30 cellular contexts compared by ENCODE assay signal in genomic region chr19:34257559-34257924, GRCh38. TPM values are rescaled to one million over a fixed set of nuclear protein-coding genes. Genes with fewer than 3 reads are reported as not detected.
DNase-seq lines count a peak whose midpoint lies in the region; ATAC-seq, FAIRE-seq and TF ChIP-seq lines count a peak whose summit lies in the region.
"Had no signal": no experiment of that assay in that cellular context is flagged by ENCODE, and none has a peak within 500 bp of the region (broad histone marks: within the 10 kb centered on the region; RNA-seq: fewer than 3 reads in every experiment).

No MANE protein-coding gene starts in this region.

- intact Hi-C loops in HepG2 (cut with micrococcal nuclease; ENCODE audit: unreplicated experiment) (no loop called here), right lobe of liver (cut with DNase I) (no loop called here), ascending aorta (cut with DNase I) (loop anchor here (5.0 to 10.0 kb wide), 2 partner anchors 80 to 227 kb away; partner anchors contain the start of gene WTIP)

- DNase-seq in HepG2 (ENCODE audit: low spot score) (no peak), right lobe of liver (no peak), ascending aorta (ENCODE audit: low spot score in 2 of 2) (no peak), nephron progenitor cell (no peak), NCI-H187 treated with DMSO at 0.1 percent for 48 hours (lab: John Stamatoyannopoulos, UW) (no peak), COLO829 (ENCODE audit: low spot score) (no peak), SHP77 treated with DMSO at 0.1 percent for 48 hours (lab: John Stamatoyannopoulos, UW) (no peak), NCI-H82 treated with DMSO at 0.1 percent for 48 hours (lab: John Stamatoyannopoulos, UW; ENCODE audit: unreplicated experiment) (no peak)
- DNase-seq: activated CD4-positive, alpha-beta memory T cell treated with anti-CD3 and anti-CD28 coated beads, Interleukin-2, amount 10 ng/mL, durations not matched to agents 7 days and 5 days; activated CD4-positive, alpha-beta T cell treated with anti-CD3 and anti-CD28 coated beads for 1 hour; activated CD8-positive, alpha-beta memory T cell treated with anti-CD3 and anti-CD28 coated beads, Interleukin-2, amount 50 U/mL, for 48 hours; activated gamma-delta T cell treated with Interleukin-2 at 50 U/mL for 16 hours; amygdala; effector memory CD8-positive, alpha-beta T cell; head of caudate nucleus; KBM-7; MG63; mucosa of descending colon; NCI-H1417 treated with DMSO at 0.1 percent for 48 hours; NCI-H2081 treated with DMSO at 0.1 percent for 48 hours; NCI-H226; NCI-H774; stimulated activated naive CD8-positive, alpha-beta T cell treated with anti-CD3 and anti-CD28 coated beads, Interleukin-15, amount 100 ng/mL, for 72 hours had no signal

- H3K4me1 ChIP-seq in HepG2 (ENCODE audit: insufficient read depth, low read length), result peaks cover 52% of the 10 kb centered on the region
- peaks cover 0 to 24% (median 12%) of the 10 kb centered on the region in 4 donors for H3K4me1 ChIP-seq in right lobe of liver
- H3K4me1 ChIP-seq in ascending aorta, result peaks cover 3 to 42% of the 10 kb centered on the region in 2 donors

- 63% methylated on average over 2 of the region's 2 CpGs for WGBS in HepG2 (ENCODE audit: low lambda C conversion rate)
- WGBS in right lobe of liver (ENCODE audit: insufficient coverage, low coverage, low lambda C conversion rate, missing lambda C conversion rate), result 23% methylated on average over 2 of the region's 2 CpGs

- H3K9ac ChIP-seq in HepG2 (ENCODE audit: insufficient read depth, low read depth, low read length), result no peak overlapping the region

- peak overlapping the region; percentile 31 for H3K4me3 Mint-ChIP-seq in nephron progenitor cell
- H3K4me3 Mint-ChIP-seq: activated CD4-positive, alpha-beta memory T cell treated with anti-CD3 and anti-CD28 coated beads, Interleukin-2, amount 10 ng/mL, durations not matched to agents 7 days and 5 days; stimulated activated naive CD8-positive, alpha-beta T cell treated with anti-CD3 and anti-CD28 coated beads, Interleukin-15, amount 100 ng/mL, for 72 hours had no signal

- H3K4me1 Mint-ChIP-seq in nephron progenitor cell, result peaks cover 57% of the 10 kb centered on the region

- no peak overlapping the region for H2AFZ ChIP-seq in HepG2 (ENCODE audit: low read length)

- peaks cover 40% of the 10 kb centered on the region for H3K79me2 ChIP-seq in HepG2 (ENCODE audit: insufficient read depth, low read length)

- ATAC-seq in HepG2, result no peak
- no peak for ATAC-seq in right lobe of liver
- ATAC-seq: effector memory CD8-positive, alpha-beta T cell; mucosa of descending colon; stimulated activated naive CD8-positive, alpha-beta T cell treated with anti-CD3 and anti-CD28 coated beads, Interleukin-15, amount 100 ng/mL, for 72 hours had no signal

- no peak overlapping the region for H3K27ac Mint-ChIP-seq in nephron progenitor cell
- H3K27ac Mint-ChIP-seq: activated CD4-positive, alpha-beta memory T cell treated with anti-CD3 and anti-CD28 coated beads, Interleukin-2, amount 10 ng/mL, durations not matched to agents 7 days and 5 days; stimulated activated naive CD8-positive, alpha-beta T cell treated with anti-CD3 and anti-CD28 coated beads, Interleukin-15, amount 100 ng/mL, for 72 hours had no signal

- H3K36me3 ChIP-seq in HepG2 (replicated peaks in 1 of 2; ENCODE audit: control insufficient read depth in 1 of 2, insufficient read depth in 2 of 2, low read length in 2 of 2) (no peaks in the 10 kb centered on the region; a peak in 1 of 5 replicates), right lobe of liver (no peaks in the 10 kb centered on the region), ascending aorta (no peaks in the 10 kb centered on the region)
- H3K36me3 ChIP-seq: cardiac muscle cell, HAP-1, neutrophil had no signal

- BruUV-seq in HepG2 (replicated peaks; lab: Mats Ljungman, UMichigan), result no TSS peak

- H3K9me3 ChIP-seq in HepG2 (ENCODE audit: low read length), result no peaks in the 10 kb centered on the region
- H3K9me3 ChIP-seq in right lobe of liver, result no peaks in the 10 kb centered on the region
- no peaks in the 10 kb centered on the region for H3K9me3 ChIP-seq in ascending aorta
- H3K9me3 ChIP-seq: HAP-1, MG63, mucosa of descending colon, neutrophil had no signal

- H3K27me3 Mint-ChIP-seq in nephron progenitor cell (ENCODE audit: low read depth, poor library complexity), result no peaks in the 10 kb centered on the region
- H3K27me3 Mint-ChIP-seq: activated CD4-positive, alpha-beta memory T cell treated with anti-CD3 and anti-CD28 coated beads, Interleukin-2, amount 10 ng/mL, durations not matched to agents 7 days and 5 days; effector memory CD8-positive, alpha-beta T cell; stimulated activated naive CD8-positive, alpha-beta T cell treated with anti-CD3 and anti-CD28 coated beads, Interleukin-15, amount 100 ng/mL, for 72 hours had no signal

- H3K4me3 ChIP-seq in HepG2 (replicated peaks in 1 of 3; ENCODE audit: insufficient read depth in 1 of 3, low read depth in 2 of 3, low read length in 3 of 3), result no peak overlapping the region
- H3K4me3 ChIP-seq in right lobe of liver, result no peak overlapping the region
- no peak overlapping the region for H3K4me3 ChIP-seq in ascending aorta
- H3K4me3 ChIP-seq: cardiac muscle cell, coronary artery, HAP-1, MG63, mucosa of descending colon, SJSA1, skin epidermis had no signal

- no peak for TF ChIP-seq EP300 in HepG2 (IDR thresholded peaks at IDR 0.05; ENCODE audit: low read depth in 2 of 2, low read length in 2 of 2)
- TF ChIP-seq EP300 in HepG2 (CRISPR knock-in tag; IDR thresholded peaks at IDR 0.05; ENCODE audit: borderline replicate concordance), result no peak

- H3K27me3 ChIP-seq in HepG2 (ENCODE audit: control insufficient read depth in 1 of 2, insufficient read depth in 2 of 2, low read length in 2 of 2) (no peaks in the 10 kb centered on the region), right lobe of liver (no peaks in the 10 kb centered on the region), ascending aorta (no peaks in the 10 kb centered on the region)
- H3K27me3 ChIP-seq: cardiac muscle cell, MG63, SJSA1 had no signal

- peaks cover 7% of the 10 kb centered on the region; the same call in 1 of the 2 replicates for H4K20me1 ChIP-seq in HepG2 (ENCODE audit: insufficient read depth, low read length)

- CTCF ChIA-PET in HepG2 (lab: Yijun Ruan, JAX; ENCODE audit: low intra/inter-chr PET ratio, low total read pairs), result no interaction called here

- H3K27ac ChIP-seq in HepG2 (ENCODE audit: extremely low read length, insufficient read depth, low read length), result peak overlapping the region; percentile 26
- H3K27ac ChIP-seq in right lobe of liver, result no peak overlapping the region
- peak overlapping the region; percentile 95 to 98 for H3K27ac ChIP-seq in ascending aorta
- H3K27ac ChIP-seq: cardiac muscle cell, coronary artery, neutrophil, SJSA1, skin epidermis had no signal

- in situ Hi-C loops in HepG2 (cut with HindIII; ENCODE audit: extremely low pct_ligation_motif_present, low pct_unique_long_range_greater_than_20kb), result no loop called here

- TF ChIP-seq CTCF in HepG2 (CRISPR knock-in tag; IDR thresholded peaks at IDR 0.05) (no peak), right lobe of liver (IDR thresholded peaks at IDR 0.05) (no peak), ascending aorta (IDR thresholded peaks at IDR 0.05) (no peak), nephron progenitor cell (IDR thresholded peaks at IDR 0.05) (no peak)

- TF ChIP-seq POLR2A in HepG2 (IDR thresholded peaks at IDR 0.05; ENCODE audit: insufficient read depth in 1 of 2, low read depth in 2 of 2, low read length in 2 of 2) (no peak), right lobe of liver (IDR thresholded peaks at IDR 0.05) (no peak)

- no peak for TF ChIP-seq RAD21 in HepG2 (CRISPR knock-in tag; IDR thresholded peaks at IDR 0.05)

- peaks cover 14% of the 10 kb centered on the region for H3K36me3 Mint-ChIP-seq in nephron progenitor cell (ENCODE audit: low read depth)

- 0 out of 2 replicates have a peak overlapping the region, but pooled peaks have one; percentile 70 for H3K4me2 ChIP-seq in HepG2 (ENCODE audit: low read depth, low read length)

- POLR2A ChIA-PET in HepG2 (lab: Yijun Ruan, JAX), result no interaction called here

- H3K9me3 Mint-ChIP-seq in nephron progenitor cell, result no peaks in the 10 kb centered on the region
- H3K9me3 Mint-ChIP-seq: activated CD4-positive, alpha-beta memory T cell treated with anti-CD3 and anti-CD28 coated beads, Interleukin-2, amount 10 ng/mL, durations not matched to agents 7 days and 5 days; effector memory CD8-positive, alpha-beta T cell; stimulated activated naive CD8-positive, alpha-beta T cell treated with anti-CD3 and anti-CD28 coated beads, Interleukin-15, amount 100 ng/mL, for 72 hours had no signal

- peak; percentile 21 for FAIRE-seq in HepG2 (lab: Jason Lieb, UNC)
- FAIRE-seq: keratinocyte had no signal

TF ChIP-seq in HepG2, 621 proteins besides CTCF, POLR2A, EP300 and RAD21 (continues in another document):
- TF ChIP-seq ZNF180 (CRISPR knock-in tag; IDR thresholded peaks at IDR 0.05; ENCODE audit: borderline replicate concordance, low read depth) (no peak), SMC3 (IDR thresholded peaks at IDR 0.05; ENCODE audit: low read length) (no peak), ADNP (CRISPR knock-in tag; IDR thresholded peaks at IDR 0.05) (no peak)

RNA-seq across cellular contexts. Expression of gene GARRE1, which starts 3.2 kb away (rescaled TPM):
- 8.0 and 8.2 TPM in 2 replicates for total RNA-seq in HepG2 (2016; rRNA removed; fragmentation: Illumina TruSeq; extraction: Trizol)
- total RNA-seq in HepG2 (2016; cell fraction: cytosol; rRNA removed; fragmentation: Illumina TruSeq; extraction: Trizol; ENCODE audit: low read depth), result 2.1 and 3.3 TPM in 2 replicates
- 8.1 and 8.3 TPM in 2 replicates for total RNA-seq in HepG2 (2016; cell fraction: insoluble cytoplasmic fraction; rRNA removed; fragmentation: Illumina TruSeq; extraction: Trizol)
- total RNA-seq in HepG2 (2016; cell fraction: membrane; rRNA removed; fragmentation: Illumina TruSeq; extraction: Trizol), result 3.8 and 4.8 TPM in 2 replicates
- total RNA-seq in HepG2 (2016; cell fraction: nucleus; rRNA removed; fragmentation: Illumina TruSeq; extraction: Trizol), result 6.5 and 7.9 TPM in 2 replicates
- polyA plus RNA-seq in HepG2 (2011; rRNA removed), result 11.7 and 11.8 TPM in 2 replicates
- polyA plus RNA-seq in HepG2 (2011; cell fraction: cytosol; rRNA removed), result 8.4 and 9.7 TPM in 2 replicates
- polyA plus RNA-seq in HepG2 (2011; cell fraction: nucleus; rRNA removed), result 15.3 and 16.2 TPM in 2 replicates
- polyA plus RNA-seq in HepG2 (2012), result 8.7 and 13.7 TPM in 2 replicates
- 0.29 and 0.33 TPM in 2 replicates for polyA plus RNA-seq in HepG2 (2016; cell fraction: cytosol; fragmentation: Illumina TruSeq; extraction: Trizol; ENCODE audit: low read depth)
- 4.5 and 5.5 TPM in 2 replicates for polyA plus RNA-seq in HepG2 (2016; cell fraction: insoluble cytoplasmic fraction; fragmentation: Illumina TruSeq; extraction: Trizol; ENCODE audit: low read depth)
- 0.94 and 1.1 TPM in 2 replicates for polyA plus RNA-seq in HepG2 (2016; cell fraction: membrane; fragmentation: Illumina TruSeq; extraction: Trizol; ENCODE audit: low read depth)
- 11.6 and 15.6 TPM in 2 replicates for polyA plus RNA-seq in HepG2 (2016; cell fraction: nucleus; fragmentation: Illumina TruSeq; extraction: Trizol; ENCODE audit: insufficient read depth, low read depth)
- polyA minus RNA-seq in HepG2 (2011; rRNA and poly(A)+ RNA removed; ENCODE audit: low replicate concordance), result 9.7 and 21.6 TPM in 2 replicates
- polyA minus RNA-seq in HepG2 (2011; cell fraction: cytosol; rRNA and poly(A)+ RNA removed), result 7.6 and 8.8 TPM in 2 replicates
- polyA minus RNA-seq in HepG2 (2011; cell fraction: nucleus; rRNA and poly(A)+ RNA removed), result 13.0 and 16.4 TPM in 2 replicates
- 10 to 100 TPM in 2 of 6 experiments, 1 to 10 TPM in 4; 8.1 to 19.4 (median 9.5) TPM for total RNA-seq in right lobe of liver
- total RNA-seq in ascending aorta, result 59.2 TPM

Comparison
In these comparisons a context has a peak if more than half of its experiments do, and no peak if none do; other contexts are left out.
1. H3K27ac ChIP-seq: peak in HepG2 (single experiment) and ascending aorta (2 of 2); none in right lobe of liver (0 of 3).